Comparison of ENCODE assay signal across 1 cellular context in the genomic region with DNA sequence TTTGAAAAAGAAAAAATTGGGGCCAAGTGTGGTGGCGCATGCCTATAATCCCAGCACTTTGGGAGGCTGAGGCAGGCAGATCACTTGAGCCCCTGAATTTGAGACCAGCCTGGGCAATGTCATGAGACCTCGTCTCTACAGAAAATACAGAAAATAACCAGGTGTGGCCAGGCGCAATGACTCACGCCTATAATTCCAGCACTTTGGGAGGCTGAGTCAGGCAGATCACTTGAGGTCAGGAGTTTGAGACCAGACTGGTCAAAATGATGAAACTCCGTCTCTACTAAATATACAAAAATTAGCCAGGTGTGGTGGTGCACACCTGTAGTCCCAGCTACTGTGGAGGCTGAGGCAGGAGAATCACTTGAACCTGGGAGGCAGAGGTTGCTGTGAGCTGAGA.
TF ChIP-seq lines count a peak whose summit lies in the region.

No MANE protein-coding gene starts in this region.

TF ChIP-seq in SK-N-SH, 30 proteins besides CTCF, POLR2A, EP300 and RAD21:
- 0 out of 2 replicates have a peak, but pooled peaks have one; percentile 11 for TF ChIP-seq FOSL2 (IDR thresholded peaks at IDR 0.05; ENCODE audit: borderline replicate concordance, low read depth)
TF ChIP-seq in SK-N-SH: peak in this region for 1; not testable (repeated sequence) for 29.
